1 cellular context compared by ENCODE assay signal in the genomic region with DNA sequence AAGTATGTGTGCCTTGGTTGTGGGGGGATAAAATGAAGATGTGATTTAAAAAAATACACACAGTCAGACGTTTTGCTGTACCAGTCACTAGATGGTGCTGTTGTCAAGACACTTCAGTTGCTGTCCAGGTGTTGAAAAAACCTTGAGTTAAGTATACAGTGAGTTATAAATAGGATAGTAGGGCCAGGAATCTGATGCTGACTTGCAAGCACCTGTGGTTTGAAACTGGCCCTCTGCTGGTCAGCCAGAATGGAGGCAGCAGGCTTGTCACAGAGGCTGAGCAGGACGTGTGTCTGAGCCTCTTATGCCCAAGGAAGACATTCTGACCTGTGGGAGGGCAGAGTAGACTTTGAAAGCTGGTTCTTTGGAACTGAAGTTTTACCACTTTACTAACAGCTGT.
TF ChIP-seq lines count a peak whose summit lies in the region.

No MANE protein-coding gene starts in this region.

TF ChIP-seq in H1, 55 proteins besides CTCF, POLR2A, EP300 and RAD21:
- TF ChIP-seq, protein P1, sequence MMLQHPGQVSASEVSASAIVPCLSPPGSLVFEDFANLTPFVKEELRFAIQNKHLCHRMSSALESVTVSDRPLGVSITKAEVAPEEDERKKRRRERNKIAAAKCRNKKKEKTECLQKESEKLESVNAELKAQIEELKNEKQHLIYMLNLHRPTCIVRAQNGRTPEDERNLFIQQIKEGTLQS (IDR thresholded peaks at IDR 0.05; ENCODE audit: insufficient read depth, low read depth, low read length) = no peak
- TF ChIP-seq SRF (IDR thresholded peaks at IDR 0.05; ENCODE audit: low read depth, low read length) (no peak), TBP (IDR thresholded peaks at IDR 0.05; ENCODE audit: low read depth, low read length) (no peak), SIN3A (conservative IDR thresholded peaks at IDR 0.05 in 1 of 2, IDR thresholded peaks at IDR 0.05 in 1 of 2; ENCODE audit: low read depth in 1 of 2, low read length in 2 of 2) (peak in 1 of 2 experiments; percentile 57; a peak in 1 of 4 replicates), POU5F1 (IDR thresholded peaks at IDR 0.05; ENCODE audit: low read depth, low read length) (no peak), CREB1 (IDR thresholded peaks at IDR 0.05) (0 out of 2 replicates have a peak, but pooled peaks have one; percentile 42), USF2 (IDR thresholded peaks at IDR 0.05; ENCODE audit: low read length) (no peak), RXRA (IDR thresholded peaks at IDR 0.05; ENCODE audit: insufficient read depth, low read depth, low read length) (no peak), SUZ12 (IDR thresholded peaks at IDR 0.05; ENCODE audit: low read length) (no peak), SAP30 (IDR thresholded peaks at IDR 0.05; ENCODE audit: insufficient read depth, insufficient replicate concordance, low read length) (no peak), TCF12 (IDR thresholded peaks at IDR 0.05; ENCODE audit: low read depth, low read length) (peak; percentile 68; the same call in 1 of the 2 replicates)
- TF ChIP-seq, protein P2, sequence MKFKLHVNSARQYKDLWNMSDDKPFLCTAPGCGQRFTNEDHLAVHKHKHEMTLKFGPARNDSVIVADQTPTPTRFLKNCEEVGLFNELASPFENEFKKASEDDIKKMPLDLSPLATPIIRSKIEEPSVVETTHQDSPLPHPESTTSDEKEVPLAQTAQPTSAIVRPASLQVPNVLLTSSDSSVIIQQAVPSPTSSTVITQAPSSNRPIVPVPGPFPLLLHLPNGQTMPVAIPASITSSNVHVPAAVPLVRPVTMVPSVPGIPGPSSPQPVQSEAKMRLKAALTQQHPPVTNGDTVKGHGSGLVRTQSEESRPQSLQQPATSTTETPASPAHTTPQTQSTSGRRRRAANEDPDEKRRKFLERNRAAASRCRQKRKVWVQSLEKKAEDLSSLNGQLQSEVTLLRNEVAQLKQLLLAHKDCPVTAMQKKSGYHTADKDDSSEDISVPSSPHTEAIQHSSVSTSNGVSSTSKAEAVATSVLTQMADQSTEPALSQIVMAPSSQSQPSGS (IDR thresholded peaks at IDR 0.05; ENCODE audit: low read length) = 0 out of 2 replicates have a peak, but pooled peaks have one; percentile 40
